Comparison of ENCODE assay signal across 20 cellular contexts in genomic region chr9:79222483-79222882, GRCh38.
DNase-seq lines count a peak whose midpoint lies in the region; ATAC-seq and TF ChIP-seq lines count a peak whose summit lies in the region.
"Had no signal": no experiment of that assay in that cellular context is flagged by ENCODE, and none has a peak within 500 bp of the region (broad histone marks: within the 10 kb centered on the region; RNA-seq: fewer than 3 reads in every experiment).

No MANE protein-coding gene starts in this region.

- no peak for ATAC-seq in GM21515 (IDR thresholded peaks at IDR 0.05; ENCODE audit: unreplicated experiment)
- ATAC-seq: K562 had no signal

- POLR2A ChIA-PET in MCF 10A (lab: Yijun Ruan, JAX), result no interaction called here
- POLR2A ChIA-PET in activated CD4-positive, alpha-beta memory T cell treated with anti-CD3 and anti-CD28 coated beads for 36 hours (lab: Charles Lee), result no interaction called here

- TF ChIP-seq CTCF in MCF 10A (IDR thresholded peaks at IDR 0.05; ENCODE audit: unreplicated experiment) (no peak), breast epithelium (IDR thresholded peaks at IDR 0.05) (no peak), cardiac fibroblast (IDR thresholded peaks at IDR 0.05; ENCODE audit: low read depth, low read length) (no peak), GM13977 (IDR thresholded peaks at IDR 0.05; ENCODE audit: extremely low read depth, insufficient read depth, missing control alignments) (no peak)

- intact Hi-C loops in MCF 10A (cut with micrococcal nuclease), result loop anchor here (5.0 kb wide), 1 partner anchor 55 kb away; no protein-coding TSS in a partner anchor
- intact Hi-C loops in breast epithelium (cut with DNase I; ENCODE audit: low total_unique reads), result no loop called here
- intact Hi-C loops in activated CD4-positive, alpha-beta memory T cell treated with anti-CD3 and anti-CD28 coated beads for 36 hours (cut with micrococcal nuclease), result no loop called here

- DNase-seq in MCF 10A (ENCODE audit: unreplicated experiment) (peak; percentile 32), breast epithelium (ENCODE audit: low spot score in 2 of 2) (no peak), cardiac fibroblast (ENCODE audit: low read depth in 2 of 2) (peak; percentile 29 to 31), kidney tubule cell (ENCODE audit: low spot score) (peak; percentile 36), GM13977 (ENCODE audit: low spot score) (no peak)
- DNase-seq in activated CD4-positive, alpha-beta memory T cell treated with anti-CD3 and anti-CD28 coated beads for 36 hours, result no peak
- no peak for DNase-seq in activated CD4-positive, alpha-beta T cell treated with anti-CD3 and anti-CD28 coated beads, Interleukin-2, amount 50 U/mL, for 4 hours
- DNase-seq: 8988T; Caco-2; CD4-positive, CD25-positive, alpha-beta regulatory T cell; GDM1; NCI-H1417; NCI-H187 treated with DMSO at 0.1 percent for 48 hours; NCI-H345; NCI-H524 treated with DMSO at 0.1 percent for 48 hours; SIG-M5 had no signal

- CTCF ChIA-PET in MCF 10A (lab: Yijun Ruan, JAX), result interaction anchor here (0.5 to 1.2 kb wide), 3 partner anchors 9 to 130 kb away, joined by 3 to 4 read pairs (median 4); no protein-coding TSS in a partner anchor
- CTCF ChIA-PET in activated CD4-positive, alpha-beta memory T cell treated with anti-CD3 and anti-CD28 coated beads for 36 hours (lab: Charles Lee), result interaction anchor here (0.6 kb wide), 1 partner anchor 772 kb away, joined by 4 read pairs; no protein-coding TSS in a partner anchor

- H3K27ac Mint-ChIP-seq in MCF 10A (ENCODE audit: low read depth, unreplicated experiment), result no peak overlapping the region
- H3K27ac Mint-ChIP-seq in activated CD4-positive, alpha-beta memory T cell treated with anti-CD3 and anti-CD28 coated beads for 36 hours, result no peak overlapping the region
- H3K27ac Mint-ChIP-seq: B cell; CD4-positive, CD25-positive, alpha-beta regulatory T cell had no signal

- no TSS peak for BruUV-seq in MCF 10A (replicated peaks; lab: Mats Ljungman, UMichigan)

- no peaks in the 10 kb centered on the region for H3K27me3 ChIP-seq in breast epithelium

- no peak overlapping the region for H3K4me3 Mint-ChIP-seq in MCF 10A (ENCODE audit: unreplicated experiment)
- H3K4me3 Mint-ChIP-seq in activated CD4-positive, alpha-beta memory T cell treated with anti-CD3 and anti-CD28 coated beads for 36 hours, result no peak overlapping the region
- H3K4me3 Mint-ChIP-seq: B cell; CD4-positive, CD25-positive, alpha-beta regulatory T cell had no signal

- no peaks in the 10 kb centered on the region for H3K9me3 Mint-ChIP-seq in MCF 10A (ENCODE audit: unreplicated experiment)
- H3K9me3 Mint-ChIP-seq in activated CD4-positive, alpha-beta memory T cell treated with anti-CD3 and anti-CD28 coated beads for 36 hours, result no peaks in the 10 kb centered on the region

- H3K4me1 ChIP-seq in breast epithelium, result no peaks in the 10 kb centered on the region
- H3K4me1 ChIP-seq: Caco-2 had no signal

- no peaks in the 10 kb centered on the region for H3K27me3 Mint-ChIP-seq in MCF 10A (ENCODE audit: insufficient read depth, unreplicated experiment)
- no peaks in the 10 kb centered on the region for H3K27me3 Mint-ChIP-seq in activated CD4-positive, alpha-beta memory T cell treated with anti-CD3 and anti-CD28 coated beads for 36 hours
- H3K27me3 Mint-ChIP-seq: B cell; CD4-positive, CD25-positive, alpha-beta regulatory T cell had no signal

- H3K36me3 Mint-ChIP-seq in MCF 10A (ENCODE audit: insufficient read depth, unreplicated experiment), result no peaks in the 10 kb centered on the region
- no peaks in the 10 kb centered on the region for H3K36me3 Mint-ChIP-seq in activated CD4-positive, alpha-beta memory T cell treated with anti-CD3 and anti-CD28 coated beads for 36 hours
- H3K36me3 Mint-ChIP-seq: CD4-positive, CD25-positive, alpha-beta regulatory T cell had no signal

- H3K4me1 Mint-ChIP-seq in MCF 10A (ENCODE audit: insufficient read depth, unreplicated experiment), result peaks cover 29% of the 10 kb centered on the region
- no peaks in the 10 kb centered on the region for H3K4me1 Mint-ChIP-seq in activated CD4-positive, alpha-beta memory T cell treated with anti-CD3 and anti-CD28 coated beads for 36 hours (ENCODE audit: low read depth)
- H3K4me1 Mint-ChIP-seq: B cell; CD4-positive, CD25-positive, alpha-beta regulatory T cell had no signal

- no peaks in the 10 kb centered on the region for H3K9me3 ChIP-seq in breast epithelium
- H3K9me3 ChIP-seq: Caco-2 had no signal

- no peaks in the 10 kb centered on the region for H3K36me3 ChIP-seq in breast epithelium

- no peak overlapping the region for H3K27ac ChIP-seq in breast epithelium
- H3K27ac ChIP-seq: RWPE1 had no signal

- H3K4me3 ChIP-seq in breast epithelium (no peak overlapping the region), cardiac fibroblast (replicated peaks in 1 of 2; ENCODE audit: low read depth in 2 of 2, low read length in 2 of 2) (no peak overlapping the region)
- H3K4me3 ChIP-seq: K562 had no signal

- in situ Hi-C loops in GM13977 (cut with MboI; ENCODE audit: low pct_unique_long_range_greater_than_20kb, low sequenced_read_pairs, unreplicated experiment), result no loop called here

- no peak for TF ChIP-seq POLR2A in breast epithelium (IDR thresholded peaks at IDR 0.05)

Comparison
In these comparisons a context has a peak if more than half of its experiments do, and no peak if none do; other contexts are left out.
1. DNase-seq: peak in MCF 10A (single experiment), cardiac fibroblast (2 of 2) and kidney tubule cell (single experiment); none in breast epithelium (0 of 2), activated CD4-positive, alpha-beta memory T cell treated with anti-CD3 and anti-CD28 coated beads for 36 hours (single experiment), activated CD4-positive, alpha-beta T cell treated with anti-CD3 and anti-CD28 coated beads, Interleukin-2, amount 50 U/mL, for 4 hours (0 of 2) and GM13977 (single experiment).